ENCODE assay signal across 25 cellular contexts in genomic region chr6:105519954-105520353, GRCh38.
DNase-seq lines count a peak whose midpoint lies in the region; ATAC-seq, FAIRE-seq and TF ChIP-seq lines count a peak whose summit lies in the region.
"Had no signal": no experiment of that assay in that cellular context is flagged by ENCODE, and none has a peak within 500 bp of the region (broad histone marks: within the 10 kb centered on the region; RNA-seq: fewer than 3 reads in every experiment).

No MANE protein-coding gene starts in this region.

- no peak overlapping the region for H2AFZ ChIP-seq in neuronal stem cell (ENCODE audit: low read length)

- H3K27me3 Mint-ChIP-seq in natural killer cell (ENCODE audit: low read depth in 2 of 2) = peaks cover 0 to 12% of the 10 kb centered on the region in 2 donors
- H3K27me3 Mint-ChIP-seq: activated CD8-positive, alpha-beta memory T cell treated with anti-CD3 and anti-CD28 coated beads, Interleukin-2, amount 10 ng/mL, durations not matched to agents 7 days and 5 days had no signal

- TF ChIP-seq CTCF in bronchial epithelial cell (IDR thresholded peaks at IDR 0.05; ENCODE audit: insufficient read depth, low read length, severe bottlenecking) (peak; percentile 2), natural killer cell (IDR thresholded peaks at IDR 0.05) (no peak)

- no peak overlapping the region for H4K8ac ChIP-seq in neuronal stem cell (ENCODE audit: low read depth, low read length)

- H3K4me2 ChIP-seq in neuronal stem cell (ENCODE audit: insufficient read depth, low read length, poor library complexity, severe bottlenecking) = no peak overlapping the region
- H3K4me2 ChIP-seq: KMS-11 had no signal

- H3K4me3 ChIP-seq in bronchial epithelial cell (ENCODE audit: low read depth, low read length) (no peak overlapping the region), neuronal stem cell (ENCODE audit: low read length in 2 of 2) (no peak overlapping the region)
- H3K4me3 ChIP-seq: coronary artery, gastroesophageal sphincter had no signal

- no peak overlapping the region for H2AK5ac ChIP-seq in neuronal stem cell (ENCODE audit: low read depth, low read length)

- H3K27me3 ChIP-seq in bronchial epithelial cell (ENCODE audit: control insufficient read depth, insufficient read depth, low read length) (no peaks in the 10 kb centered on the region), neuronal stem cell (ENCODE audit: control insufficient read depth in 3 of 3, insufficient read depth in 3 of 3, low read depth in 1 of 3, low read length in 3 of 3) (no peaks in the 10 kb centered on the region)
- H3K27me3 ChIP-seq: brain microvascular endothelial cell, gastroesophageal sphincter had no signal

- FAIRE-seq in bronchial epithelial cell (lab: Jason Lieb, UNC) = no peak

- H3K23ac ChIP-seq in neuronal stem cell (ENCODE audit: low read depth, low read length, poor library complexity) = no peak overlapping the region

- no peak overlapping the region for H3K18ac ChIP-seq in neuronal stem cell (ENCODE audit: low read length)

- DNase-seq in DMS53 (lab: John Stamatoyannopoulos, UW) = peak; percentile 17
- no peak for DNase-seq in DMS53 treated with DMSO at 0.1 percent for 48 hours (lab: John Stamatoyannopoulos, UW; ENCODE audit: unreplicated experiment)
- peak; percentile 19 for DNase-seq in NCI-H460 (ENCODE audit: extremely low read depth, low read depth)
- peak; percentile 38 for DNase-seq in bronchial epithelial cell (ENCODE audit: low read depth)
- no peak for DNase-seq in neuronal stem cell (ENCODE audit: low spot score)
- no peak for DNase-seq in natural killer cell
- DNase-seq in AG08396 (ENCODE audit: low spot score) = no peak
- DNase-seq: activated CD4-positive, alpha-beta T cell treated with anti-CD3 and anti-CD28 coated beads, Interleukin-2, amount 10 ng/mL, durations not matched to agents 24 days and 14 days; activated CD8-positive, alpha-beta memory T cell treated with anti-CD3 and anti-CD28 coated beads, Interleukin-2, amount 10 ng/mL, durations not matched to agents 7 days and 5 days; activated naive CD4-positive, alpha-beta T cell; activated T-cell treated with anti-CD3 and anti-CD28 coated beads, Interleukin-2, amount 50 U/mL, for 48 hours; brain microvascular endothelial cell; CD8-positive, alpha-beta T cell; hippocampal formation; immature natural killer cell; NCI-H146; NCI-H2107; stimulated activated naive CD4-positive, alpha-beta T cell treated with Interleukin-2 at 50 U/mL for 16 hours had no signal

- H2BK120ac ChIP-seq in neuronal stem cell (ENCODE audit: low read depth, low read length) = no peak overlapping the region

- peaks cover 0 to 2% of the 10 kb centered on the region in 2 donors for H3K9me3 Mint-ChIP-seq in natural killer cell

- no peaks in the 10 kb centered on the region for H3K36me3 Mint-ChIP-seq in natural killer cell
- H3K36me3 Mint-ChIP-seq: CD8-positive, alpha-beta T cell had no signal

- no peak overlapping the region for H3K27ac Mint-ChIP-seq in natural killer cell
- H3K27ac Mint-ChIP-seq: activated CD4-positive, alpha-beta T cell treated with anti-CD3 and anti-CD28 coated beads, Interleukin-2, amount 10 ng/mL, durations not matched to agents 24 days and 14 days; activated CD8-positive, alpha-beta memory T cell treated with anti-CD3 and anti-CD28 coated beads, Interleukin-2, amount 10 ng/mL, durations not matched to agents 7 days and 5 days; CD8-positive, alpha-beta T cell; immature natural killer cell had no signal

- no peak overlapping the region for H3K9ac ChIP-seq in neuronal stem cell (ENCODE audit: low read depth, low read length, poor library complexity)
- H3K9ac ChIP-seq: KMS-11 had no signal

- H4K91ac ChIP-seq in neuronal stem cell (ENCODE audit: low read depth, low read length, poor library complexity) = no peak overlapping the region

- peaks cover 0 to 3% of the 10 kb centered on the region in 2 donors for H3K4me1 ChIP-seq in neuronal stem cell (ENCODE audit: control insufficient read depth in 2 of 2, insufficient read depth in 1 of 2, low read depth in 1 of 2, low read length in 2 of 2)
- H3K4me1 ChIP-seq: gastroesophageal sphincter had no signal

- no peak overlapping the region for H2BK15ac ChIP-seq in neuronal stem cell (ENCODE audit: low read length)

- H2BK5ac ChIP-seq in neuronal stem cell (ENCODE audit: low read length) = no peak overlapping the region

- no CpG with 5 or more reads among the region's 3 CpGs for WGBS in neuronal stem cell (ENCODE audit: extremely low coverage in 2 of 2, insufficient read length in 2 of 2, insufficient replicate concordance in 1 of 2), 2 donors

- no peak overlapping the region for H3K4me3 Mint-ChIP-seq in natural killer cell
- H3K4me3 Mint-ChIP-seq: activated CD4-positive, alpha-beta T cell treated with anti-CD3 and anti-CD28 coated beads, Interleukin-2, amount 10 ng/mL, durations not matched to agents 24 days and 14 days; activated CD8-positive, alpha-beta memory T cell treated with anti-CD3 and anti-CD28 coated beads, Interleukin-2, amount 10 ng/mL, durations not matched to agents 7 days and 5 days; CD8-positive, alpha-beta T cell; immature natural killer cell had no signal

- no peaks in the 10 kb centered on the region for H3K9me3 ChIP-seq in neuronal stem cell (replicated peaks in 1 of 2; ENCODE audit: control insufficient read depth in 2 of 2, insufficient read depth in 1 of 2, low read depth in 1 of 2, low read length in 2 of 2)
- H3K9me3 ChIP-seq: gastroesophageal sphincter had no signal

- H3K79me1 ChIP-seq in neuronal stem cell (ENCODE audit: low read depth, low read length) = no peaks in the 10 kb centered on the region

- H3K27ac ChIP-seq in neuronal stem cell (replicated peaks; ENCODE audit: low read length) = no peak overlapping the region
- H3K27ac ChIP-seq: 22Rv1, brain microvascular endothelial cell, coronary artery, gastroesophageal sphincter, KMS-11 had no signal

- ATAC-seq in natural killer cell = no peak
- no peak for ATAC-seq in HG02885 (IDR thresholded peaks at IDR 0.05; ENCODE audit: poor library complexity, unreplicated experiment)
- ATAC-seq: activated CD8-positive, alpha-beta memory T cell treated with anti-CD3 and anti-CD28 coated beads, Interleukin-2, amount 10 ng/mL, durations not matched to agents 7 days and 5 days; CD8-positive, alpha-beta T cell; esophagus mucosa; gastroesophageal sphincter; Right ventricle myocardium inferior had no signal

- no peak overlapping the region for H2BK12ac ChIP-seq in neuronal stem cell (ENCODE audit: low read length)

- H3K14ac ChIP-seq in neuronal stem cell (ENCODE audit: low read length) = no peak overlapping the region

- H3K36me3 ChIP-seq in bronchial epithelial cell (ENCODE audit: control insufficient read depth, insufficient read depth, low read length) (no peaks in the 10 kb centered on the region), neuronal stem cell (replicated peaks in 1 of 2; ENCODE audit: control insufficient read depth in 2 of 2, insufficient read depth in 2 of 2, low read length in 2 of 2) (no peaks in the 10 kb centered on the region)
- H3K36me3 ChIP-seq: brain microvascular endothelial cell, gastroesophageal sphincter had no signal

- no peaks in the 10 kb centered on the region for H3K4me1 Mint-ChIP-seq in natural killer cell
- H3K4me1 Mint-ChIP-seq: activated CD4-positive, alpha-beta T cell treated with anti-CD3 and anti-CD28 coated beads, Interleukin-2, amount 10 ng/mL, durations not matched to agents 24 days and 14 days; immature natural killer cell had no signal

- intact Hi-C loops in natural killer cell (cut with micrococcal nuclease) = no loop called here

- no peak overlapping the region for H3K4ac ChIP-seq in neuronal stem cell (ENCODE audit: low read length)

Comparison
In these comparisons a context has a peak if more than half of its experiments do, and no peak if none do; other contexts are left out.
1. DNase-seq: peak in DMS53 (single experiment), NCI-H460 (single experiment) and bronchial epithelial cell (single experiment); none in DMS53 treated with DMSO at 0.1 percent for 48 hours (single experiment), neuronal stem cell (single experiment), natural killer cell (single experiment) and AG08396 (single experiment).